ENCODE assay signal across 1 cellular context in genomic region chr14:34629344-34629656, GRCh38.
TF ChIP-seq lines count a peak whose summit lies in the region.

No MANE protein-coding gene starts in this region.

TF ChIP-seq in IMR-90, 13 proteins besides CTCF, POLR2A, EP300 and RAD21 (continued from another document):
- TF ChIP-seq USF2 (IDR thresholded peaks at IDR 0.05; ENCODE audit: low read depth, low read length) (no peak), MAZ (IDR thresholded peaks at IDR 0.05; ENCODE audit: borderline replicate concordance, low read depth, low read length) (no peak)
